22 cellular contexts compared by ENCODE assay signal in genomic region chr1:7654725-7655124, GRCh38.
DNase-seq lines count a peak whose midpoint lies in the region; ATAC-seq, FAIRE-seq and TF ChIP-seq lines count a peak whose summit lies in the region.
"Had no signal": no experiment of that assay in that cellular context is flagged by ENCODE, and none has a peak within 500 bp of the region (broad histone marks: within the 10 kb centered on the region; RNA-seq: fewer than 3 reads in every experiment).

No MANE protein-coding gene starts in this region.

- H2AFZ ChIP-seq in H1 (ENCODE audit: low read length) (no peak overlapping the region), neural progenitor cell (replicated peaks) (no peak overlapping the region), Karpas-422 (ENCODE audit: low read length) (no peak overlapping the region)
- H2AFZ ChIP-seq: GM23248 had no signal

- H3K4me2 ChIP-seq in H1 (ENCODE audit: insufficient read depth in 1 of 2, low read depth in 2 of 2, low read length in 2 of 2), result no peak overlapping the region
- H3K4me2 ChIP-seq in neural progenitor cell, result no peak overlapping the region
- H3K4me2 ChIP-seq in Karpas-422 (ENCODE audit: low read depth, low read length, poor library complexity, severe bottlenecking), result no peak overlapping the region
- H3K4me2 ChIP-seq: A549 had no signal

- 89% methylated on average over 1 of the region's 1 CpG; no CpG with 5 or more reads in 1 of the 2 experiments for WGBS in H1 (ENCODE audit: extremely low coverage in 1 of 2, insufficient coverage in 1 of 2, insufficient read length in 1 of 2, insufficient replicate concordance in 2 of 2, low coverage in 1 of 2, low lambda C conversion rate in 2 of 2, missing lambda C conversion rate in 1 of 2), 2 experiments
- WGBS in endodermal cell (ENCODE audit: insufficient coverage in 1 of 2, insufficient read length in 1 of 2), 2 experiments, result 86 to 100% methylated on average over 1 of the region's 1 CpG

- no peak overlapping the region for H3K14ac ChIP-seq in H1 (ENCODE audit: insufficient read length)

- H3K79me1 ChIP-seq in H1 (ENCODE audit: low read depth, low read length), result no peaks in the 10 kb centered on the region; the same call in 1 of the 2 replicates

- H3K9ac ChIP-seq in H1 (replicated peaks in 1 of 4; ENCODE audit: extremely low read depth in 1 of 4, low read depth in 3 of 4, low read length in 3 of 4), result no peak overlapping the region
- no peak overlapping the region for H3K9ac ChIP-seq in neural progenitor cell
- H3K9ac ChIP-seq in endodermal cell (ENCODE audit: extremely low read depth, low read length, poor library complexity, severe bottlenecking), result no peak overlapping the region
- H3K9ac ChIP-seq in Karpas-422 (ENCODE audit: low read length), result no peak overlapping the region
- H3K9ac ChIP-seq: GM23248 had no signal

- no peak for TF ChIP-seq POLR2A in GM12891 (IDR thresholded peaks at IDR 0.05; ENCODE audit: low read depth, low read length)
- no peak for TF ChIP-seq POLR2A in H1 (IDR thresholded peaks at IDR 0.05; ENCODE audit: control extremely low read depth in 1 of 2, low read depth in 2 of 2, low read length in 2 of 2)

- no peaks in the 10 kb centered on the region for H3F3A ChIP-seq in neural progenitor cell (ENCODE audit: low read depth)

- H3K9me2 ChIP-seq in Karpas-422 (replicated peaks; ENCODE audit: insufficient read depth, low read length), result no peaks in the 10 kb centered on the region

- H2BK20ac ChIP-seq in H1 (ENCODE audit: low read length), result no peak overlapping the region

- DNase-seq in GM12891 (ENCODE audit: insufficient read length, low spot score) (no peak), HTR-8/SVneo (ENCODE audit: insufficient read length, low spot score) (no peak), H1 (ENCODE audit: low read depth in 1 of 2, low spot score in 2 of 2) (no peak), neural progenitor cell (ENCODE audit: low spot score) (no peak), endodermal cell (no peak), Karpas-422 (no peak)
- DNase-seq: AML-193; Caco-2; CD4-positive, alpha-beta T cell; GDM1; GM23248; HCEC 1CT; HFFc6; Kasumi-1; KBM-7 had no signal

- H3K4me3 ChIP-seq in H1 (ENCODE audit: extremely low read depth in 1 of 4, insufficient read depth in 2 of 4, low read depth in 3 of 4, low read length in 4 of 4), result no peak overlapping the region
- no peak overlapping the region for H3K4me3 ChIP-seq in neural progenitor cell
- H3K4me3 ChIP-seq in endodermal cell (ENCODE audit: low read length), result no peak overlapping the region
- no peak overlapping the region for H3K4me3 ChIP-seq in Karpas-422 (ENCODE audit: low read length)
- H3K4me3 ChIP-seq: A549, GM23248 had no signal

- H3K27me3 Mint-ChIP-seq in neural progenitor cell (ENCODE audit: insufficient read depth, low read depth) (peaks cover 13% of the 10 kb centered on the region), endodermal cell (ENCODE audit: insufficient read depth) (no peaks in the 10 kb centered on the region)
- H3K27me3 Mint-ChIP-seq: CD4-positive, alpha-beta T cell had no signal

- CTCF ChIA-PET in H1 (lab: Charles Lee; ENCODE audit: partially characterized antibody), result interaction anchor here (1.9 to 8.4 kb wide), 2 partner anchors 11 to 14 kb away, joined by 7 to 60 read pairs; no protein-coding TSS in a partner anchor

- peaks cover 13% of the 10 kb centered on the region; the same call in 1 of the 2 replicates for H3K23me2 ChIP-seq in H1 (ENCODE audit: low read depth, low read length)

- H3K36me3 ChIP-seq in H1 (ENCODE audit: control insufficient read depth in 2 of 4, insufficient read depth in 4 of 4, low read length in 3 of 4), result no peaks in the 10 kb centered on the region
- no peaks in the 10 kb centered on the region for H3K36me3 ChIP-seq in neural progenitor cell
- H3K36me3 ChIP-seq in endodermal cell (ENCODE audit: control insufficient read depth, insufficient read depth, low read length), result no peaks in the 10 kb centered on the region
- H3K36me3 ChIP-seq in Karpas-422 (ENCODE audit: insufficient read depth, low read length), result no peaks in the 10 kb centered on the region

- POLR2A ChIA-PET in H1 (lab: Charles Lee; ENCODE audit: partially characterized antibody), result no interaction called here

- no peak overlapping the region for H3K18ac ChIP-seq in H1 (ENCODE audit: extremely low read depth, low read length)

- no peaks in the 10 kb centered on the region for H3K79me2 ChIP-seq in H1 (ENCODE audit: control insufficient read depth in 1 of 2, insufficient read depth in 2 of 2, low read length in 2 of 2)
- H3K79me2 ChIP-seq in neural progenitor cell (ENCODE audit: low read depth), result no peaks in the 10 kb centered on the region
- no peaks in the 10 kb centered on the region for H3K79me2 ChIP-seq in Karpas-422 (ENCODE audit: low read length)

- H3K9me3 ChIP-seq in H1 (ENCODE audit: insufficient read depth in 2 of 2, low read depth in 1 of 2, low read length in 1 of 2) (no peaks in the 10 kb centered on the region), neural progenitor cell (ENCODE audit: low read depth) (no peaks in the 10 kb centered on the region), endodermal cell (ENCODE audit: control insufficient read depth, low read length) (no peaks in the 10 kb centered on the region), Karpas-422 (ENCODE audit: low read length) (no peaks in the 10 kb centered on the region)
- H3K9me3 ChIP-seq: A549, Caco-2 had no signal

- H2AK5ac ChIP-seq in H1 (ENCODE audit: low read depth, low read length), result no peak overlapping the region

- no peak overlapping the region for H3K23ac ChIP-seq in H1 (ENCODE audit: insufficient read length)

- no peak overlapping the region for H4K91ac ChIP-seq in H1 (replicated peaks; ENCODE audit: insufficient read length, low read length)

- H4K5ac ChIP-seq in H1 (ENCODE audit: insufficient read length, low read depth, low read length), result no peak overlapping the region

- H3K36me3 Mint-ChIP-seq in neural progenitor cell (peaks cover 2% of the 10 kb centered on the region), endodermal cell (ENCODE audit: low read depth) (no peaks in the 10 kb centered on the region)

- no peak overlapping the region for H2BK15ac ChIP-seq in H1 (ENCODE audit: low read length)

- H3K9me3 Mint-ChIP-seq in neural progenitor cell (no peaks in the 10 kb centered on the region), endodermal cell (no peaks in the 10 kb centered on the region)
- H3K9me3 Mint-ChIP-seq: CD4-positive, alpha-beta T cell; HFFc6 had no signal

- no peak overlapping the region for H3K4ac ChIP-seq in H1 (replicated peaks; ENCODE audit: insufficient read length, low read depth, low read length)

- FAIRE-seq in GM12891 (lab: Jason Lieb, UNC) (peak; percentile 93), HTR-8/SVneo (lab: Jason Lieb, UNC) (peak; percentile 98), H1 (lab: Jason Lieb, UNC) (no peak)
- FAIRE-seq: A549, D721Med, H54 had no signal

- H3K4me1 ChIP-seq in H1 (replicated peaks in 1 of 4; ENCODE audit: control insufficient read depth in 3 of 4, insufficient read depth in 4 of 4, low read length in 3 of 4), result peaks cover 0 to 4% (median 0%) of the 10 kb centered on the region in 4 experiments; a peak in 2 of 7 replicates
- H3K4me1 ChIP-seq in neural progenitor cell, result no peaks in the 10 kb centered on the region
- no peaks in the 10 kb centered on the region for H3K4me1 ChIP-seq in endodermal cell (ENCODE audit: control insufficient read depth, insufficient read depth, low read length)
- H3K4me1 ChIP-seq in Karpas-422 (ENCODE audit: low read length), result no peaks in the 10 kb centered on the region
- H3K4me1 ChIP-seq: A549, Caco-2 had no signal

- H4K8ac ChIP-seq in H1 (ENCODE audit: extremely low read depth, insufficient read depth, low read length), result no peak overlapping the region

- H3K4me1 Mint-ChIP-seq in neural progenitor cell (peaks cover 39% of the 10 kb centered on the region), endodermal cell (no peaks in the 10 kb centered on the region)

- peak overlapping the region; percentile 23 for H3K4me3 Mint-ChIP-seq in neural progenitor cell
- no peak overlapping the region for H3K4me3 Mint-ChIP-seq in endodermal cell
- H3K4me3 Mint-ChIP-seq: CD4-positive, alpha-beta T cell; HFFc6 had no signal

- peak overlapping the region; percentile 98 for H3K56ac ChIP-seq in H1 (replicated peaks; ENCODE audit: insufficient read length, low read depth, low read length)

- H2BK5ac ChIP-seq in H1 (ENCODE audit: low read depth, low read length), result no peak overlapping the region

- TF ChIP-seq CTCF in H1 (IDR thresholded peaks at IDR 0.05; ENCODE audit: control extremely low read depth in 1 of 3, insufficient read depth in 1 of 3, low read depth in 1 of 3, low read length in 3 of 3) (no peak), neural progenitor cell (IDR thresholded peaks at IDR 0.05) (no peak), endodermal cell (conservative IDR thresholded peaks at IDR 0.05) (no peak)

- TF ChIP-seq RAD21 in H1 (IDR thresholded peaks at IDR 0.05 in 1 of 2, conservative IDR thresholded peaks at IDR 0.05 in 1 of 2; ENCODE audit: low read depth in 2 of 2, low read length in 2 of 2), result no peak

- no peak for TF ChIP-seq EP300 in H1 (IDR thresholded peaks at IDR 0.05; ENCODE audit: borderline replicate concordance in 1 of 2, low read depth in 2 of 2, low read length in 2 of 2)

- H3K27me3 ChIP-seq in H1 (replicated peaks in 1 of 4; ENCODE audit: control insufficient read depth in 3 of 4, extremely low read depth in 1 of 4, insufficient read depth in 3 of 4, low read length in 3 of 4), result no peaks in the 10 kb centered on the region
- no peaks in the 10 kb centered on the region for H3K27me3 ChIP-seq in neural progenitor cell
- H3K27me3 ChIP-seq in endodermal cell (ENCODE audit: control insufficient read depth, insufficient read depth, low read length, poor library complexity, severe bottlenecking), result no peaks in the 10 kb centered on the region
- H3K27me3 ChIP-seq in Karpas-422 (ENCODE audit: low read length), result no peaks in the 10 kb centered on the region

- no peak overlapping the region for H2BK120ac ChIP-seq in H1 (replicated peaks; ENCODE audit: low read depth, low read length)

- H4K20me1 ChIP-seq in H1 (replicated peaks in 1 of 2; ENCODE audit: control insufficient read depth in 1 of 2, insufficient read depth in 2 of 2, low read length in 2 of 2) (peaks cover 0 to 12% of the 10 kb centered on the region in 2 experiments), neural progenitor cell (ENCODE audit: low read depth) (no peaks in the 10 kb centered on the region), Karpas-422 (ENCODE audit: insufficient read depth, low read depth, low read length) (no peaks in the 10 kb centered on the region)

- no peak overlapping the region for H2BK12ac ChIP-seq in H1 (ENCODE audit: low read depth, low read length)

- ATAC-seq in GM18520 (IDR thresholded peaks at IDR 0.05; ENCODE audit: unreplicated experiment), result no peak
- ATAC-seq in HG03175 (IDR thresholded peaks at IDR 0.05; ENCODE audit: unreplicated experiment), result no peak
- ATAC-seq: A549 had no signal

- no peak overlapping the region for H3K27ac ChIP-seq in H1 (ENCODE audit: low read depth, low read length)
- H3K27ac ChIP-seq in neural progenitor cell, result no peak overlapping the region
- H3K27ac ChIP-seq in endodermal cell (ENCODE audit: low read depth, low read length), result no peak overlapping the region
- H3K27ac ChIP-seq in Karpas-422 (ENCODE audit: low read length), result no peak overlapping the region
- H3K27ac ChIP-seq: 22Rv1, A549, C4-2B, GM23248 had no signal

- no peak overlapping the region for H3K27ac Mint-ChIP-seq in neural progenitor cell
- H3K27ac Mint-ChIP-seq in endodermal cell, result no peak overlapping the region
- H3K27ac Mint-ChIP-seq: CD4-positive, alpha-beta T cell; HFFc6 had no signal
